Comparison of ENCODE assay signal across 16 cellular contexts in genomic region chr3:123129052-123129451, GRCh38.
DNase-seq lines count a peak whose midpoint lies in the region; ATAC-seq, FAIRE-seq and TF ChIP-seq lines count a peak whose summit lies in the region.
"Had no signal": no experiment of that assay in that cellular context is flagged by ENCODE, and none has a peak within 500 bp of the region (broad histone marks: within the 10 kb centered on the region; RNA-seq: fewer than 3 reads in every experiment).

No MANE protein-coding gene starts in this region.

- BruUV-seq in PC-3 (replicated peaks; lab: Mats Ljungman, UMichigan) (no TSS peak), HepG2 (replicated peaks; lab: Mats Ljungman, UMichigan) (no TSS peak)

- H3K4me2 ChIP-seq in PC-3 (ENCODE audit: low read length): no peak overlapping the region
- no peak overlapping the region for H3K4me2 ChIP-seq in HepG2 (ENCODE audit: low read depth, low read length)

- H3K36me3 Mint-ChIP-seq in natural killer cell: no peaks in the 10 kb centered on the region
- peaks cover 19% of the 10 kb centered on the region for H3K36me3 Mint-ChIP-seq in HFFc6 (ENCODE audit: low read depth)

- TF ChIP-seq EP300 in HepG2 (IDR thresholded peaks at IDR 0.05; ENCODE audit: low read depth in 2 of 2, low read length in 2 of 2) (no peak), HepG2 (CRISPR knock-in tag; IDR thresholded peaks at IDR 0.05; ENCODE audit: borderline replicate concordance) (no peak)

- 96% methylated on average over 4 of the region's 4 CpGs for WGBS in HepG2 (ENCODE audit: low lambda C conversion rate)
- 93 to 99% (median 98%) methylated on average over 4 of the region's 4 CpGs for WGBS in small intestine, 3 donors

- peak; percentile 33; the same call in 1 of the 2 replicates for ATAC-seq in PC-3
- no peak for ATAC-seq in HepG2
- ATAC-seq in natural killer cell: no peak

- no peaks in the 10 kb centered on the region for H3K4me1 ChIP-seq in PC-3 (ENCODE audit: insufficient read depth, low read length)
- peaks cover 18% of the 10 kb centered on the region for H3K4me1 ChIP-seq in HepG2 (ENCODE audit: insufficient read depth, low read length)
- peaks cover 0 to 4% of the 10 kb centered on the region in 2 donors for H3K4me1 ChIP-seq in small intestine (ENCODE audit: control insufficient read depth in 2 of 2, insufficient read depth in 1 of 2, low read depth in 1 of 2, low read length in 1 of 2)
- H3K4me1 ChIP-seq: HAP-1 had no signal

- TF ChIP-seq CTCF in PC-3 (conservative IDR thresholded peaks at IDR 0.05; ENCODE audit: low read depth, low read length): no peak
- TF ChIP-seq CTCF in HepG2 (CRISPR knock-in tag; IDR thresholded peaks at IDR 0.05): no peak
- no peak for TF ChIP-seq CTCF in natural killer cell (IDR thresholded peaks at IDR 0.05)
- TF ChIP-seq CTCF in HFFc6 (IDR thresholded peaks at IDR 0.05): no peak

- TF ChIP-seq POLR2A in HepG2 (IDR thresholded peaks at IDR 0.05; ENCODE audit: insufficient read depth in 1 of 2, low read depth in 2 of 2, low read length in 2 of 2) (no peak), H54 (IDR thresholded peaks at IDR 0.05; ENCODE audit: low read depth, low read length) (no peak)

- peaks cover 34% of the 10 kb centered on the region for H3K36me3 ChIP-seq in PC-3 (ENCODE audit: low read depth, low read length)
- H3K36me3 ChIP-seq in HepG2 (replicated peaks in 1 of 2; ENCODE audit: control insufficient read depth in 1 of 2, insufficient read depth in 2 of 2, low read length in 2 of 2): peaks cover 29 to 88% of the 10 kb centered on the region in 2 experiments
- H3K36me3 ChIP-seq in small intestine (ENCODE audit: control insufficient read depth in 2 of 2, insufficient read depth in 2 of 2, low read length in 2 of 2): peaks cover 0 to 14% of the 10 kb centered on the region in 2 donors

- peak; percentile 33 for DNase-seq in PC-3
- DNase-seq in dermis blood vessel endothelial cell: peak; percentile 13
- no peak for DNase-seq in HepG2 (ENCODE audit: low spot score)
- DNase-seq in small intestine: no peak
- no peak for DNase-seq in natural killer cell
- no peak for DNase-seq in H54 (ENCODE audit: insufficient read length, low spot score)
- no peak for DNase-seq in NCI-H2227 (lab: John Stamatoyannopoulos, UW; ENCODE audit: unreplicated experiment)
- DNase-seq in HFFc6: no peak
- DNase-seq: ACHN; C1 segment of cervical spinal cord; Calu3; CD4-positive, alpha-beta T cell; DMS 273 treated with DMSO at 0.1 percent for 48 hours; GOT3 had no signal

- no peaks in the 10 kb centered on the region for H3K27me3 Mint-ChIP-seq in natural killer cell (ENCODE audit: low read depth in 2 of 2)
- H3K27me3 Mint-ChIP-seq in HFFc6 (ENCODE audit: insufficient read depth): no peaks in the 10 kb centered on the region; the same call in 1 of the 2 replicates
- H3K27me3 Mint-ChIP-seq: CD4-positive, alpha-beta T cell had no signal

- H3K9me2 ChIP-seq in PC-3 (replicated peaks; ENCODE audit: low read length): no peaks in the 10 kb centered on the region

- no peak overlapping the region for H3K27ac ChIP-seq in PC-3 (ENCODE audit: low read length)
- H3K27ac ChIP-seq in HepG2 (ENCODE audit: extremely low read length, insufficient read depth, low read length): no peak overlapping the region
- peak overlapping the region; percentile 85 to 93 for H3K27ac ChIP-seq in small intestine (ENCODE audit: low read depth in 1 of 2, low read length in 1 of 2)
- H3K27ac ChIP-seq: HL-60 had no signal

- H3K27ac Mint-ChIP-seq in natural killer cell (no peak overlapping the region), HFFc6 (no peak overlapping the region)
- H3K27ac Mint-ChIP-seq: CD4-positive, alpha-beta T cell had no signal

- no peak overlapping the region for H3K4me3 ChIP-seq in PC-3 (ENCODE audit: low read length)
- H3K4me3 ChIP-seq in HepG2 (replicated peaks in 1 of 3; ENCODE audit: insufficient read depth in 1 of 3, low read depth in 2 of 3, low read length in 3 of 3): no peak overlapping the region
- no peak overlapping the region for H3K4me3 ChIP-seq in small intestine (ENCODE audit: low read depth in 1 of 2, low read length in 2 of 2)
- H3K4me3 ChIP-seq: HAP-1 had no signal

- H3K9me3 ChIP-seq in PC-3 (ENCODE audit: low read length) (no peaks in the 10 kb centered on the region), HepG2 (ENCODE audit: low read length) (no peaks in the 10 kb centered on the region), small intestine (ENCODE audit: control insufficient read depth, low read depth) (no peaks in the 10 kb centered on the region)
- H3K9me3 ChIP-seq: HAP-1 had no signal

- no peak overlapping the region for H3K4me3 Mint-ChIP-seq in natural killer cell
- H3K4me3 Mint-ChIP-seq in HFFc6: no peak overlapping the region
- H3K4me3 Mint-ChIP-seq: CD4-positive, alpha-beta T cell had no signal

- H3K4me1 Mint-ChIP-seq in natural killer cell (no peaks in the 10 kb centered on the region), HFFc6 (ENCODE audit: low read depth) (peaks cover 13% of the 10 kb centered on the region)

- H3K9ac ChIP-seq in PC-3 (ENCODE audit: low read length) (no peak overlapping the region), HepG2 (ENCODE audit: insufficient read depth, low read depth, low read length) (no peak overlapping the region)

- in situ Hi-C loops in HepG2 (cut with HindIII; ENCODE audit: extremely low pct_ligation_motif_present, low pct_unique_long_range_greater_than_20kb): no loop called here

- H2AFZ ChIP-seq in PC-3 (ENCODE audit: low read length) (no peak overlapping the region), HepG2 (ENCODE audit: low read length) (no peak overlapping the region)

- CTCF ChIA-PET in PC-3 (lab: Charles Lee) (no interaction called here), HepG2 (lab: Yijun Ruan, JAX; ENCODE audit: low intra/inter-chr PET ratio, low total read pairs) (no interaction called here)

- H3K79me2 ChIP-seq in PC-3 (ENCODE audit: low read length) (no peaks in the 10 kb centered on the region), HepG2 (ENCODE audit: insufficient read depth, low read length) (no peaks in the 10 kb centered on the region)

- intact Hi-C loops in PC-3 (cut with micrococcal nuclease): no loop called here
- intact Hi-C loops in HepG2 (cut with micrococcal nuclease; ENCODE audit: unreplicated experiment): no loop called here
- intact Hi-C loops in natural killer cell (cut with micrococcal nuclease): no loop called here

- no peak for TF ChIP-seq RAD21 in HepG2 (CRISPR knock-in tag; IDR thresholded peaks at IDR 0.05)

- no peaks in the 10 kb centered on the region for H3K9me3 Mint-ChIP-seq in natural killer cell
- no peaks in the 10 kb centered on the region for H3K9me3 Mint-ChIP-seq in HFFc6
- H3K9me3 Mint-ChIP-seq: CD4-positive, alpha-beta T cell had no signal

- FAIRE-seq in HepG2 (lab: Jason Lieb, UNC) (no peak), small intestine (lab: Jason Lieb, UNC) (no peak), H54 (lab: Jason Lieb, UNC) (no peak)

- H4K20me1 ChIP-seq in PC-3 (ENCODE audit: low read length) (no peaks in the 10 kb centered on the region), HepG2 (ENCODE audit: insufficient read depth, low read length) (peaks cover 6% of the 10 kb centered on the region; the same call in 1 of the 2 replicates)

- POLR2A ChIA-PET in PC-3 (lab: Charles Lee; ENCODE audit: unreplicated experiment): no interaction called here
- POLR2A ChIA-PET in HepG2 (lab: Yijun Ruan, JAX): no interaction called here

- no peaks in the 10 kb centered on the region for H3K27me3 ChIP-seq in PC-3 (ENCODE audit: low read length)
- no peaks in the 10 kb centered on the region for H3K27me3 ChIP-seq in HepG2 (ENCODE audit: control insufficient read depth in 1 of 2, insufficient read depth in 2 of 2, low read length in 2 of 2)
- no peaks in the 10 kb centered on the region for H3K27me3 ChIP-seq in small intestine (ENCODE audit: control insufficient read depth in 2 of 2, insufficient read depth in 2 of 2, low read length in 2 of 2)

- H3F3A ChIP-seq in PC-3 (ENCODE audit: low read length, unreplicated experiment): no peaks in the 10 kb centered on the region

TF ChIP-seq in HepG2, 621 proteins besides CTCF, POLR2A, EP300 and RAD21:
- TF ChIP-seq PRPF4 (IDR thresholded peaks at IDR 0.05; ENCODE audit: low read depth, low read length, poor library complexity, severe bottlenecking) (no peak), FOSL2 (CRISPR knock-in tag; IDR thresholded peaks at IDR 0.05) (0 out of 2 replicates have a peak, but pooled peaks have one; percentile 37)

Comparison
In these comparisons a context has a peak if more than half of its experiments do, and no peak if none do; other contexts are left out.
1. DNase-seq: peak in PC-3 (single experiment) and dermis blood vessel endothelial cell (single experiment); none in HepG2 (single experiment), small intestine (single experiment), natural killer cell (single experiment), H54 (single experiment), NCI-H2227 (single experiment) and HFFc6 (single experiment).
2. H3K27ac ChIP-seq: peak in small intestine (2 of 2); none in PC-3 (single experiment) and HepG2 (single experiment).